In genomic region chr10:31926154-31926553, GRCh38 we compare ENCODE assay signal across 12 cellular contexts. TPM values are rescaled to one million over a fixed set of nuclear protein-coding genes. Genes with fewer than 3 reads are reported as not detected.
DNase-seq lines count a peak whose midpoint lies in the region; FAIRE-seq and TF ChIP-seq lines count a peak whose summit lies in the region.
"Had no signal": no experiment of that assay in that cellular context is flagged by ENCODE, and none has a peak within 500 bp of the region (broad histone marks: within the 10 kb centered on the region; RNA-seq: fewer than 3 reads in every experiment).

No MANE protein-coding gene starts in this region.

- no peak overlapping the region for H2AK5ac ChIP-seq in mesenchymal stem cell (ENCODE audit: low read length, severe bottlenecking)

- no peak overlapping the region for H3K14ac ChIP-seq in mesenchymal stem cell (ENCODE audit: low read length in 2 of 2)

- H3K4me3 ChIP-seq in AG10803 (ENCODE audit: low read length), result peak overlapping the region; percentile 35
- peak overlapping the region in 1 of 2 experiments; percentile 84 for H3K4me3 ChIP-seq in mesenchymal stem cell (ENCODE audit: insufficient read depth in 1 of 2, low read depth in 1 of 2, low read length in 2 of 2)

- TF ChIP-seq CTCF in AG10803 (conservative IDR thresholded peaks at IDR 0.05; ENCODE audit: low read length), result no peak

- no peaks in the 10 kb centered on the region for H3K36me3 ChIP-seq in mesenchymal stem cell (ENCODE audit: control insufficient read depth in 1 of 2, insufficient read depth in 2 of 2, low read depth in 1 of 2, low read length in 2 of 2)

- peak overlapping the region; percentile 95 for H3K9ac ChIP-seq in mesenchymal stem cell (ENCODE audit: low read length)

- no peak overlapping the region for H2BK12ac ChIP-seq in mesenchymal stem cell (ENCODE audit: low read length in 2 of 2)

- H3K4ac ChIP-seq in mesenchymal stem cell (ENCODE audit: low read depth in 1 of 2, low read length in 2 of 2), result no peak overlapping the region

- no peak overlapping the region for H2AFZ ChIP-seq in mesenchymal stem cell (ENCODE audit: low read depth, low read length)

- H3K18ac ChIP-seq in mesenchymal stem cell (ENCODE audit: low read depth in 1 of 2, low read length in 2 of 2), result no peak overlapping the region

- no peak overlapping the region for H2BK5ac ChIP-seq in mesenchymal stem cell (ENCODE audit: low read depth, low read length, poor library complexity, severe bottlenecking)

- no peak overlapping the region for H3K27ac ChIP-seq in mesenchymal stem cell (ENCODE audit: low read length, poor library complexity, severe bottlenecking)
- H3K27ac ChIP-seq: SK-N-MC had no signal

- no peak overlapping the region for H4K91ac ChIP-seq in mesenchymal stem cell (ENCODE audit: low read length)

- no peaks in the 10 kb centered on the region for H3K27me3 ChIP-seq in mesenchymal stem cell (ENCODE audit: control insufficient read depth in 1 of 2, insufficient read depth in 1 of 2, low read length in 2 of 2)

- TF ChIP-seq POLR2A in H54 (IDR thresholded peaks at IDR 0.05; ENCODE audit: low read depth, low read length), result no peak

- peak; percentile 57 for FAIRE-seq in H54 (lab: Jason Lieb, UNC)
- no peak for FAIRE-seq in urothelium cell line (lab: Jason Lieb, UNC)

- H3K9me3 ChIP-seq in mesenchymal stem cell (ENCODE audit: control insufficient read depth, low read length), result no peaks in the 10 kb centered on the region

- H3K79me1 ChIP-seq in mesenchymal stem cell (replicated peaks; ENCODE audit: low read length, poor library complexity, severe bottlenecking), result peaks cover 5% of the 10 kb centered on the region

- no peak overlapping the region for H2BK120ac ChIP-seq in mesenchymal stem cell (ENCODE audit: low read depth, low read length)

- H2BK15ac ChIP-seq in mesenchymal stem cell (ENCODE audit: low read depth, poor library complexity, severe bottlenecking), result no peak overlapping the region

- no peak overlapping the region for H3K23ac ChIP-seq in mesenchymal stem cell (ENCODE audit: low read length in 2 of 2)

- H4K8ac ChIP-seq in mesenchymal stem cell (ENCODE audit: low read length), result no peak overlapping the region

- DNase-seq in AG10803 (ENCODE audit: low read depth) (no peak), H54 (ENCODE audit: insufficient read length, low spot score) (no peak), SW480 (ENCODE audit: low spot score) (peak; percentile 15), mesenchymal stem cell (no peak), urothelium cell line (ENCODE audit: low spot score) (no peak), DMS114 treated with DMSO at 0.1 percent for 48 hours (lab: John Stamatoyannopoulos, UW; ENCODE audit: unreplicated experiment) (no peak), 8988T (no peak), NCI-H146 (lab: John Stamatoyannopoulos, UW) (no peak)
- DNase-seq: activated CD4-positive, alpha-beta T cell treated with anti-CD3 and anti-CD28 coated beads for 1 hour; effector CD4-positive, alpha-beta T cell; NCI-H510A treated with DMSO at 0.1 percent for 48 hours had no signal

- 89% methylated on average over 5 of the region's 5 CpGs for WGBS in mesenchymal stem cell

- H3K4me1 ChIP-seq in mesenchymal stem cell (ENCODE audit: control insufficient read depth, insufficient read depth, low read depth, low read length), result peaks cover 2% of the 10 kb centered on the region

- H3K4me2 ChIP-seq in mesenchymal stem cell (ENCODE audit: low read length, poor library complexity, severe bottlenecking), result no peak overlapping the region

RNA-seq across cellular contexts. Expression of gene ARHGAP12, which starts 2.5 kb away (rescaled TPM):
- 20.8 TPM for polyA plus RNA-seq in mesenchymal stem cell (2013, experiment 1 of 2)
- 20.0 TPM for polyA plus RNA-seq in mesenchymal stem cell (2013, experiment 2 of 2)
